ENCODE assay signal across 25 cellular contexts in genomic region chrX:20101927-20102581, GRCh38. TPM values are rescaled to one million over a fixed set of nuclear protein-coding genes. Genes with fewer than 3 reads are reported as not detected.
DNase-seq lines count a peak whose midpoint lies in the region; ATAC-seq and TF ChIP-seq lines count a peak whose summit lies in the region.
"Had no signal": no experiment of that assay in that cellular context is flagged by ENCODE, and none has a peak within 500 bp of the region (broad histone marks: within the 10 kb centered on the region; RNA-seq: fewer than 3 reads in every experiment).

No MANE protein-coding gene starts in this region.

- H3K36me3 Mint-ChIP-seq in activated naive CD8-positive, alpha-beta T cell treated with anti-CD3 and anti-CD28 coated beads, Interleukin-2, amount 50 U/mL, for 24 hours (ENCODE audit: low read depth) = no peaks in the 10 kb centered on the region
- H3K36me3 Mint-ChIP-seq in activated naive CD8-positive, alpha-beta T cell treated with anti-CD3 and anti-CD28 coated beads for 36 hours = no peaks in the 10 kb centered on the region
- no peaks in the 10 kb centered on the region for H3K36me3 Mint-ChIP-seq in T-helper 2 cell treated with Interferon-gamma antibody and Interleukin-4, amounts not matched to agents 5 μg/mL and 100 μg/mL, for 36 hours (ENCODE audit: low read depth)
- H3K36me3 Mint-ChIP-seq: CD14-positive monocyte had no signal

- H3K27me3 ChIP-seq in left lung (no peaks in the 10 kb centered on the region), stomach (no peaks in the 10 kb centered on the region)
- H3K27me3 ChIP-seq: BE2C; BLaER1 treated with 17β-estradiol and CSF1 and Interleukin-3, amounts not matched to agents 10 nM and 100 nM had no signal

- no peak overlapping the region for H3K4me3 Mint-ChIP-seq in activated naive CD8-positive, alpha-beta T cell treated with anti-CD3 and anti-CD28 coated beads, Interleukin-2, amount 50 U/mL, for 24 hours
- H3K4me3 Mint-ChIP-seq in activated naive CD8-positive, alpha-beta T cell treated with anti-CD3 and anti-CD28 coated beads for 36 hours = no peak overlapping the region
- H3K4me3 Mint-ChIP-seq in T-helper 2 cell treated with Interferon-gamma antibody and Interleukin-4, amounts not matched to agents 5 μg/mL and 100 μg/mL, for 36 hours = no peak overlapping the region
- H3K4me3 Mint-ChIP-seq: CD14-positive monocyte; CD4-positive, alpha-beta T cell; CD8-positive, alpha-beta memory T cell; GM23338; H9; HFFc6 had no signal

- no peak for DNase-seq in activated naive CD8-positive, alpha-beta T cell treated with anti-CD3 and anti-CD28 coated beads, Interleukin-2, amount 50 U/mL, for 24 hours
- no peak for DNase-seq in activated naive CD8-positive, alpha-beta T cell treated with anti-CD3 and anti-CD28 coated beads for 36 hours
- DNase-seq in left lung (no peak), stomach (no peak), activated gamma-delta T cell (lab: John Stamatoyannopoulos, UW) (no peak)
- DNase-seq in T-helper 2 cell treated with Interferon-gamma antibody and Interleukin-4, amounts not matched to agents 5 μg/mL and 100 μg/mL, for 36 hours (ENCODE audit: low spot score) = no peak
- DNase-seq: 8988T; ACHN; AML-193; BE2C; CD4-positive, alpha-beta T cell; CD8-positive, alpha-beta memory T cell; DMS 273 treated with DMSO at 0.1 percent for 48 hours; DMS79; EL; GDM1; H9; HFFc6 had no signal

- no peak for TF ChIP-seq EP300 in stomach (IDR thresholded peaks at IDR 0.05)

- no peaks in the 10 kb centered on the region for H3K4me1 ChIP-seq in left lung
- H3K4me1 ChIP-seq in stomach = peaks cover 0 to 10% (median 2%) of the 10 kb centered on the region in 4 donors
- H3K4me1 ChIP-seq: A549; BE2C; BLaER1 treated with 17β-estradiol and CSF1 and Interleukin-3, amounts not matched to agents 10 nM and 100 nM had no signal

- no peaks in the 10 kb centered on the region for H3K36me3 ChIP-seq in left lung
- no peaks in the 10 kb centered on the region for H3K36me3 ChIP-seq in stomach
- H3K36me3 ChIP-seq: BE2C; BLaER1 treated with 17β-estradiol and CSF1 and Interleukin-3, amounts not matched to agents 10 nM and 100 nM had no signal

- no peak overlapping the region for H3K27ac ChIP-seq in left lung
- H3K27ac ChIP-seq in stomach = peak overlapping the region; percentile 43 to 78 (median 50)
- H3K27ac ChIP-seq: A549; BLaER1 treated with 17β-estradiol and CSF1 and Interleukin-3, amounts not matched to agents 10 nM and 100 nM had no signal

- no peak overlapping the region for H3K4me3 ChIP-seq in left lung
- H3K4me3 ChIP-seq in stomach = no peak overlapping the region
- H3K4me3 ChIP-seq: A549; BLaER1 treated with 17β-estradiol and CSF1 and Interleukin-3, amounts not matched to agents 10 nM and 100 nM; GM12878; GM23338 had no signal

- intact Hi-C loops in left lung (cut with DNase I) = no loop called here
- intact Hi-C loops in stomach (cut with DNase I; ENCODE audit: low total_unique reads) = no loop called here

- TF ChIP-seq POLR2A in stomach (IDR thresholded peaks at IDR 0.05) = no peak

- TF ChIP-seq CTCF in left lung (IDR thresholded peaks at IDR 0.05) = no peak
- no peak for TF ChIP-seq CTCF in stomach (IDR thresholded peaks at IDR 0.05)

- 29 to 63% (median 42%) methylated on average over 2 of the region's 2 CpGs for WGBS in stomach, 5 donors

- H3K9me3 ChIP-seq in left lung (no peaks in the 10 kb centered on the region), stomach (peaks cover 0 to 4% (median 0%) of the 10 kb centered on the region in 4 donors)
- H3K9me3 ChIP-seq: A549; BE2C; BLaER1 treated with 17β-estradiol and CSF1 and Interleukin-3, amounts not matched to agents 10 nM and 100 nM had no signal

- H3K27me3 Mint-ChIP-seq in activated naive CD8-positive, alpha-beta T cell treated with anti-CD3 and anti-CD28 coated beads, Interleukin-2, amount 50 U/mL, for 24 hours = no peaks in the 10 kb centered on the region
- no peaks in the 10 kb centered on the region for H3K27me3 Mint-ChIP-seq in activated naive CD8-positive, alpha-beta T cell treated with anti-CD3 and anti-CD28 coated beads for 36 hours
- H3K27me3 Mint-ChIP-seq in T-helper 2 cell treated with Interferon-gamma antibody and Interleukin-4, amounts not matched to agents 5 μg/mL and 100 μg/mL, for 36 hours (ENCODE audit: low read depth) = no peaks in the 10 kb centered on the region
- H3K27me3 Mint-ChIP-seq: CD4-positive, alpha-beta T cell; CD8-positive, alpha-beta memory T cell had no signal

- H3K4me1 Mint-ChIP-seq in activated naive CD8-positive, alpha-beta T cell treated with anti-CD3 and anti-CD28 coated beads, Interleukin-2, amount 50 U/mL, for 24 hours = peaks cover 10% of the 10 kb centered on the region
- peaks cover 6% of the 10 kb centered on the region for H3K4me1 Mint-ChIP-seq in activated naive CD8-positive, alpha-beta T cell treated with anti-CD3 and anti-CD28 coated beads for 36 hours
- H3K4me1 Mint-ChIP-seq in T-helper 2 cell treated with Interferon-gamma antibody and Interleukin-4, amounts not matched to agents 5 μg/mL and 100 μg/mL, for 36 hours (ENCODE audit: low read depth) = no peaks in the 10 kb centered on the region
- H3K4me1 Mint-ChIP-seq: CD14-positive monocyte; CD8-positive, alpha-beta memory T cell; GM23338; H9 had no signal

- H3K27ac Mint-ChIP-seq in activated naive CD8-positive, alpha-beta T cell treated with anti-CD3 and anti-CD28 coated beads, Interleukin-2, amount 50 U/mL, for 24 hours = no peak overlapping the region
- H3K27ac Mint-ChIP-seq in activated naive CD8-positive, alpha-beta T cell treated with anti-CD3 and anti-CD28 coated beads for 36 hours = no peak overlapping the region
- no peak overlapping the region for H3K27ac Mint-ChIP-seq in T-helper 2 cell treated with Interferon-gamma antibody and Interleukin-4, amounts not matched to agents 5 μg/mL and 100 μg/mL, for 36 hours
- H3K27ac Mint-ChIP-seq: CD14-positive monocyte; CD4-positive, alpha-beta T cell; CD8-positive, alpha-beta memory T cell; GM23338; H9; HFFc6 had no signal

- no peaks in the 10 kb centered on the region for H3K9me3 Mint-ChIP-seq in activated naive CD8-positive, alpha-beta T cell treated with anti-CD3 and anti-CD28 coated beads, Interleukin-2, amount 50 U/mL, for 24 hours
- H3K9me3 Mint-ChIP-seq in activated naive CD8-positive, alpha-beta T cell treated with anti-CD3 and anti-CD28 coated beads for 36 hours = no peaks in the 10 kb centered on the region
- no peaks in the 10 kb centered on the region for H3K9me3 Mint-ChIP-seq in T-helper 2 cell treated with Interferon-gamma antibody and Interleukin-4, amounts not matched to agents 5 μg/mL and 100 μg/mL, for 36 hours
- H3K9me3 Mint-ChIP-seq: CD14-positive monocyte; CD4-positive, alpha-beta T cell; CD8-positive, alpha-beta memory T cell; GM23338; HFFc6 had no signal

- ATAC-seq in activated naive CD8-positive, alpha-beta T cell treated with anti-CD3 and anti-CD28 coated beads, Interleukin-2, amount 50 U/mL, for 24 hours = peak; percentile 40
- ATAC-seq in left lung (peak; percentile 58), GM18858 (IDR thresholded peaks at IDR 0.05; ENCODE audit: unreplicated experiment) (no peak)
- ATAC-seq: A549, GM12878, GM23338, HCT116 had no signal

RNA-seq across cellular contexts. Expression of gene MAP7D2, which starts 14.7 kb away (rescaled TPM):
- total RNA-seq in activated naive CD8-positive, alpha-beta T cell treated with anti-CD3 and anti-CD28 coated beads for 36 hours = under 1 TPM; 0.70 to 0.90 TPM
- 1 to 10 TPM in 1 of 2 donors, under 1 TPM in 1; 0.45 to 1.5 TPM for total RNA-seq in left lung
- 10 to 100 TPM in 3 of 5 donors, under 1 TPM in 1, not detected in 1; 0.89 to 70.0 (median 17.6) TPM for total RNA-seq in stomach
- 10 to 100 TPM in 1 of 3 donors, 1 to 10 TPM in 2; 1.4 to 16.6 (median 4.9) TPM for polyA plus RNA-seq in stomach
- polyA plus RNA-seq: CD14-positive monocyte had no signal

RNA-seq across cellular contexts. Expression of gene EIF1AX, which starts 39.6 kb away (rescaled TPM):
- total RNA-seq in activated naive CD8-positive, alpha-beta T cell treated with anti-CD3 and anti-CD28 coated beads for 36 hours = 100 to 1,000 TPM; 214 to 219 TPM
- total RNA-seq in left lung = 10 to 100 TPM; 87.4 to 97.2 TPM
- total RNA-seq in stomach = 10 to 100 TPM; 26.3 to 85.2 (median 42.0) TPM
- 10 to 100 TPM; 25.0 to 55.0 (median 33.3) TPM for polyA plus RNA-seq in stomach

Comparison
In these comparisons a context has a peak if more than half of its experiments do, and no peak if none do; other contexts are left out.
1. H3K27ac ChIP-seq: peak in stomach (5 of 5); none in left lung (0 of 2).